Comparison of ENCODE assay signal across 8 cellular contexts in the genomic region with DNA sequence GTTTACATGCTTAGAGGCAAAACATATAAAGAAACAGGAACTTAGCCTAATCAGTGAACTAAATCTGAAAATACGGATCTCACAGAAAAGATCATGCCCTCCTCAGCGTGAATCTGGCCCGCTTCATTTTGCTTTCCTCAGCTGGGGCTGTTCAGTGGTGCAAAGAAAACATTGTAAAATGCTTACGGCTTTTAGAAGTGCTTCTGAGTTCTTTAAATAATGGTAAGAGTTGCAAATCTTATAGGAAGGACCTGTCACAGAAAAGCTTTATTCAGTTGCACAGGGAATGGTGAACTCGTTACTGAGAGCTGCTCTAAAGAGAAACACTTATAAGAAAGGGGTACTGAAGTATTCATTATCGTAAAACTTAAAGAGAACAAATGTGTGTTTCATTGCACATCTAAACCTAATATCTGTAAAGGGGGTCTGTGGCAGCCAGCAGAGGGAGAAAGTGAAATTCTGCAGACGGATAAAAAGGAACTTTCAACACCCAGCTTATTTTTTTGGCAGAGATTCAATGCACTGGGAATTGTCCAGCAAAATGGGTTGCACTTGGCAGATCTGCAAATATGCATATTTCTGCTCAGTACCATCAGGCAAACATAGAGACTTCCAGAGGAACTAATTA.
DNase-seq lines count a peak whose midpoint lies in the region; ATAC-seq and TF ChIP-seq lines count a peak whose summit lies in the region.

No MANE protein-coding gene starts in this region.

- TF ChIP-seq CTCF in GM12865 (IDR thresholded peaks at IDR 0.05; ENCODE audit: insufficient read depth, low read depth, low read length, missing control alignments) (no peak), fibroblast of mammary gland (conservative IDR thresholded peaks at IDR 0.05; ENCODE audit: control insufficient read depth, insufficient read depth, low read depth, low read length) (peak; percentile 28)

- peak overlapping the region; percentile 36 for H3K4me3 ChIP-seq in GM12865 (ENCODE audit: low read depth, low read length)
- peak overlapping the region; percentile 5 for H3K4me3 ChIP-seq in fibroblast of mammary gland (ENCODE audit: control insufficient read depth, low read depth, low read length)

- DNase-seq in GM12865 (ENCODE audit: low read depth) (no peak), Kasumi-1 (lab: John Stamatoyannopoulos, UW) (peak; percentile 53 to 70), fibroblast of mammary gland (ENCODE audit: low read depth) (peak; percentile 73), retina (peak; percentile 23), SHP77 (lab: John Stamatoyannopoulos, UW) (no peak), NCI-H774 (lab: John Stamatoyannopoulos, UW) (no peak)
- DNase-seq in NK-92 treated with Interleukin-12 subunit alpha and Interleukin-12 subunit beta, amount 100 ng/mL, for 24 hours (lab: John Stamatoyannopoulos, UW): no peak

- no peak for ATAC-seq in GM21526 (IDR thresholded peaks at IDR 0.05; ENCODE audit: low FRiP score, unreplicated experiment)

Comparison
In these comparisons a context has a peak if more than half of its experiments do, and no peak if none do; other contexts are left out.
1. DNase-seq: peak in Kasumi-1 (2 of 2), fibroblast of mammary gland (single experiment) and retina (single experiment); none in GM12865 (single experiment), NK-92 treated with Interleukin-12 subunit alpha and Interleukin-12 subunit beta, amount 100 ng/mL, for 24 hours (single experiment), SHP77 (0 of 2) and NCI-H774 (single experiment).